ENCODE assay signal across 6 cellular contexts in genomic region chr14:20427231-20428009, GRCh38. TPM values are rescaled to one million over a fixed set of nuclear protein-coding genes. Genes with fewer than 3 reads are reported as not detected.
DNase-seq lines count a peak whose midpoint lies in the region; ATAC-seq and TF ChIP-seq lines count a peak whose summit lies in the region.

No MANE protein-coding gene starts in this region.

- H3K36me3 ChIP-seq in skeletal muscle tissue (ENCODE audit: control insufficient read depth in 3 of 3, insufficient read depth in 3 of 3, low read length in 3 of 3): peaks cover 23 to 43% (median 24%) of the 10 kb centered on the region in 3 donors

- no peaks in the 10 kb centered on the region for H3K9me3 Mint-ChIP-seq in central memory CD8-positive, alpha-beta T cell

- H3K27ac Mint-ChIP-seq in central memory CD8-positive, alpha-beta T cell (ENCODE audit: low read depth): peak overlapping the region; percentile 57

- TF ChIP-seq CTCF in AG10803 (conservative IDR thresholded peaks at IDR 0.05; ENCODE audit: low read length): no peak
- TF ChIP-seq CTCF in dorsolateral prefrontal cortex (IDR thresholded peaks at IDR 0.05 in 54 of 56, conservative IDR thresholded peaks at IDR 0.05 in 2 of 56; ENCODE audit: low read depth in 1 of 56, partially characterized antibody in 56 of 56): no peak

- H3K36me3 Mint-ChIP-seq in central memory CD8-positive, alpha-beta T cell (ENCODE audit: insufficient read depth): no peaks in the 10 kb centered on the region

- peaks cover 15% of the 10 kb centered on the region for H3K4me1 Mint-ChIP-seq in central memory CD8-positive, alpha-beta T cell

- H3K4me3 Mint-ChIP-seq in central memory CD8-positive, alpha-beta T cell: no peak overlapping the region

- no peaks in the 10 kb centered on the region for H3K27me3 Mint-ChIP-seq in central memory CD8-positive, alpha-beta T cell

- H3K4me3 ChIP-seq in AG10803 (ENCODE audit: low read length) (no peak overlapping the region), skeletal muscle tissue (ENCODE audit: low read length in 3 of 3) (no peak overlapping the region), dorsolateral prefrontal cortex (no peak overlapping the region)

- H3K27me3 ChIP-seq in skeletal muscle tissue (ENCODE audit: control insufficient read depth in 3 of 3, insufficient read depth in 3 of 3, low read length in 3 of 3): no peaks in the 10 kb centered on the region
- no peaks in the 10 kb centered on the region for H3K27me3 ChIP-seq in dorsolateral prefrontal cortex

- H3K9me3 ChIP-seq in skeletal muscle tissue (ENCODE audit: control insufficient read depth in 3 of 3, low read length in 3 of 3): no peaks in the 10 kb centered on the region

- peaks cover 18 to 42% (median 30%) of the 10 kb centered on the region in 3 donors for H3K4me1 ChIP-seq in skeletal muscle tissue (ENCODE audit: control insufficient read depth in 3 of 3, insufficient read depth in 3 of 3, low read length in 3 of 3)

- DNase-seq in AG10803 (ENCODE audit: low read depth): peak; percentile 37
- DNase-seq in KG1 (lab: John Stamatoyannopoulos, UW): peak; percentile 79
- DNase-seq in central memory CD8-positive, alpha-beta T cell (ENCODE audit: low spot score in 2 of 2): no peak
- no peak for DNase-seq in dorsolateral prefrontal cortex

- ATAC-seq in GM19438 (IDR thresholded peaks at IDR 0.05; ENCODE audit: low read depth, unreplicated experiment): peak; percentile 70
- ATAC-seq in central memory CD8-positive, alpha-beta T cell (replicated peaks; ENCODE audit: extremely low read depth, poor library complexity, severe bottlenecking): peak; percentile 32

- H3K27ac ChIP-seq in skeletal muscle tissue (ENCODE audit: low read depth, low read length) (peak overlapping the region; percentile 42), dorsolateral prefrontal cortex (peak overlapping the region in 13 of 59 donors; percentile 1 to 71 (median 43))

- intact Hi-C loops in dorsolateral prefrontal cortex (cut with DNase I): no loop called here

- peak overlapping the region in 1 of 3 donors; percentile 15 for H3K9ac ChIP-seq in skeletal muscle tissue (ENCODE audit: low read depth in 1 of 3, low read length in 3 of 3)

RNA-seq across cellular contexts. Expression of gene KLHL33, which starts 8.5 kb away (rescaled TPM):
- total RNA-seq in skeletal muscle tissue (2.1 TPM), dorsolateral prefrontal cortex (1 to 10 TPM in 10 of 120 experiments, under 1 TPM in 110; 0.22 to 1.4 (median 0.63) TPM)

RNA-seq across cellular contexts. Expression of gene TEP1, which starts 14.1 kb away (rescaled TPM):
- total RNA-seq in skeletal muscle tissue (10.4 TPM), dorsolateral prefrontal cortex (10 to 100 TPM in 116 of 120 experiments, 1 to 10 TPM in 4; 7.8 to 36.4 (median 17.7) TPM)

RNA-seq across cellular contexts. Expression of gene OSGEP, which starts 27.2 kb away (rescaled TPM):
- 26.6 TPM for total RNA-seq in skeletal muscle tissue
- total RNA-seq in dorsolateral prefrontal cortex: 10 to 100 TPM; 29.3 to 87.4 (median 51.0) TPM

RNA-seq across cellular contexts. Expression of gene APEX1, which starts 27.6 kb away (rescaled TPM):
- total RNA-seq in skeletal muscle tissue (64.2 TPM), dorsolateral prefrontal cortex (100 to 1,000 TPM in 2 of 120 experiments, 10 to 100 TPM in 118; 36.8 to 106 (median 72.0) TPM)

RNA-seq across cellular contexts. Expression of gene PIP4P1, which starts 33.8 kb away (rescaled TPM):
- total RNA-seq in skeletal muscle tissue (13.0 TPM), dorsolateral prefrontal cortex (10 to 100 TPM; 40.7 to 70.2 (median 53.0) TPM)

Comparison
In these comparisons a context has a peak if more than half of its experiments do, and no peak if none do; other contexts are left out.
1. DNase-seq: peak in AG10803 (single experiment) and KG1 (single experiment); none in central memory CD8-positive, alpha-beta T cell (0 of 2) and dorsolateral prefrontal cortex (0 of 10).